ENCODE assay signal across 18 cellular contexts in the genomic region with DNA sequence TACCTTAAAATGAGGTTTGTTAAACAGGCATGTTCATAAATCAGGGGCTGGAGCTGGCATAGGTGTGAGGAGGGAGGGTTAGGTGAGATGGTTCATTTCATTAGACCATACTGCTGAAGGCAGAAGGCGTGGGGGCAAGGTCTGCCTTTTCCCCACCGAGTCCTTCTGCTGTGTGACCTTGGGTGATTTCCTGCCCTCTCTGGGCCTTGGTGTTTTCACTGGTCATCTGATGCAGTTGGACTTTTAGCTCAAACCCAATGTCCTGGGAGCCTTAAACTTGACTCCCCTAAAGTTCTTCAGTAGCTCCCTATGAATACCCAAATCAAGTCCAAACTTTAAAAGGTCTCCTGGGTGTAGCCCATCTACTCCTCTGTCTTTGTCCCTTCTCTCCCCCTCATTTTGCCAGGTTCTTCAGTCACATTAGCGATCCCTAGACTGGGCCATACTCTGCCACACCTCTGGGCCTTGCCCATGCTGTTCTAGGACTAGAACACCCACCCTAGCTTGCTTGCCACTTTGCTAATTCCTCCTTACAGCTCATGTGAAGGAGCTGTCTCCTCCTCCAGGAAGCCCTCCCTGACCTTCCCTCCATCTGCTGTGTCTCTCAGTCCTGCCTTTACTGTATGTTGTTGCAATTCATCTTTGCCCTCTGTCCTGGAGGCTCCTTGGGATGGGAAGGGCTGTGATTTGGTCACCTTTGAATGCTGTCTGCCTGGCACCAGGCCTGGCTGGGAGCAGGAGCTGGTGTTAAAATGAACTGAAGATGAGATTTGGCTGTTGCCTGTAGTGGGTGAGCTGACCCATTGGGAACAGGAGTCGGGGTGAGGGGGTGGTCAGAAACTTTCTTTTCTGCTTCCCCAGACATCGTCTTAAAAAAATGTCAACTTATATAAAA.
"Had no signal": no experiment of that assay in that cellular context is flagged by ENCODE, and none has a peak within 500 bp of the region (broad histone marks: within the 10 kb centered on the region; RNA-seq: fewer than 3 reads in every experiment).

No MANE protein-coding gene starts in this region.

- H3K4me3 ChIP-seq: colonic mucosa, gastrocnemius medialis, mucosa of descending colon, ovary, tibial nerve, vagina had no signal

- H3K27me3 ChIP-seq: brain microvascular endothelial cell, colonic mucosa, gastrocnemius medialis, ovary, tibial nerve, vagina had no signal

- H3K27ac Mint-ChIP-seq: activated CD4-positive, alpha-beta T cell treated with anti-CD3 and anti-CD28 coated beads for 36 hours; activated naive CD4-positive, alpha-beta T cell treated with anti-CD3 and anti-CD28 coated beads for 36 hours; stimulated activated naive B cell treated with anti-CD40 and anti-IgM and Interleukin-4, amounts not matched to agents 10 μg/mL and 1 μg/mL and 100 μg/mL, for 72 hours; T-helper 2 cell treated with Interferon-gamma antibody and Interleukin-4, amounts not matched to agents 5 μg/mL and 100 μg/mL, for 36 hours; WTC11 had no signal

- ATAC-seq: activated CD4-positive, alpha-beta T cell treated with anti-CD3 and anti-CD28 coated beads for 36 hours; esophagus mucosa; gastrocnemius medialis; left ventricle myocardium superior; mucosa of descending colon; stimulated activated naive B cell treated with anti-CD40 and anti-IgM and Interleukin-4, amounts not matched to agents 10 μg/mL and 1 μg/mL and 100 μg/mL, for 72 hours; WTC11 had no signal

- H3K36me3 Mint-ChIP-seq: naive B cell; stimulated activated naive B cell treated with anti-CD40 and anti-IgM and Interleukin-4, amounts not matched to agents 10 μg/mL and 1 μg/mL and 100 μg/mL, for 72 hours; WTC11 had no signal

- H3K4me1 ChIP-seq: colonic mucosa, gastrocnemius medialis, tibial nerve had no signal

- H3K9me3 Mint-ChIP-seq: activated naive CD4-positive, alpha-beta T cell treated with anti-CD3 and anti-CD28 coated beads for 36 hours; central memory CD8-positive, alpha-beta T cell; stimulated activated naive B cell treated with anti-CD40 and anti-IgM and Interleukin-4, amounts not matched to agents 10 μg/mL and 1 μg/mL and 100 μg/mL, for 72 hours; T-helper 2 cell treated with Interferon-gamma antibody and Interleukin-4, amounts not matched to agents 5 μg/mL and 100 μg/mL, for 36 hours; WTC11 had no signal

- DNase-seq: activated CD4-positive, alpha-beta T cell treated with anti-CD3 and anti-CD28 coated beads for 36 hours; activated CD4-positive, alpha-beta T cell treated with anti-CD3 and anti-CD28 coated beads, Interleukin-2, amount 50 U/mL, for 48 hours; activated naive CD4-positive, alpha-beta T cell treated with anti-CD3 and anti-CD28 coated beads for 36 hours; brain microvascular endothelial cell; colonic mucosa; gastrocnemius medialis; left ventricle myocardium superior; naive B cell; ovary; stimulated activated naive B cell treated with anti-CD40 and anti-IgM and Interleukin-4, amounts not matched to agents 10 μg/mL and 1 μg/mL and 100 μg/mL, for 72 hours had no signal

- H3K4me1 Mint-ChIP-seq: activated CD4-positive, alpha-beta T cell treated with anti-CD3 and anti-CD28 coated beads for 36 hours; stimulated activated naive B cell treated with anti-CD40 and anti-IgM and Interleukin-4, amounts not matched to agents 10 μg/mL and 1 μg/mL and 100 μg/mL, for 72 hours had no signal

- H3K27me3 Mint-ChIP-seq: naive B cell; stimulated activated naive B cell treated with anti-CD40 and anti-IgM and Interleukin-4, amounts not matched to agents 10 μg/mL and 1 μg/mL and 100 μg/mL, for 72 hours had no signal

- H3K36me3 ChIP-seq: brain microvascular endothelial cell, colonic mucosa, gastrocnemius medialis, ovary, tibial nerve, vagina had no signal

- H3K4me3 Mint-ChIP-seq: activated CD4-positive, alpha-beta T cell treated with anti-CD3 and anti-CD28 coated beads for 36 hours; activated naive CD4-positive, alpha-beta T cell treated with anti-CD3 and anti-CD28 coated beads for 36 hours; central memory CD8-positive, alpha-beta T cell; naive B cell; stimulated activated naive B cell treated with anti-CD40 and anti-IgM and Interleukin-4, amounts not matched to agents 10 μg/mL and 1 μg/mL and 100 μg/mL, for 72 hours; T-helper 2 cell treated with Interferon-gamma antibody and Interleukin-4, amounts not matched to agents 5 μg/mL and 100 μg/mL, for 36 hours; WTC11 had no signal

- FAIRE-seq: TTC549 had no signal

- H3K9me3 ChIP-seq: colonic mucosa, gastrocnemius medialis, mucosa of descending colon, ovary, tibial nerve, vagina had no signal

- H3K27ac ChIP-seq: brain microvascular endothelial cell, colonic mucosa, gastrocnemius medialis, ovary, tibial nerve, vagina had no signal
